In genomic region chr20:62950741-62951140, GRCh38 we compare ENCODE assay signal across 2 cellular contexts.
TF ChIP-seq lines count a peak whose summit lies in the region.

No MANE protein-coding gene starts in this region.

TF ChIP-seq in HepG2, 621 proteins besides CTCF, POLR2A, EP300 and RAD21:
- TF ChIP-seq ZC3H13 (CRISPR knock-in tag; IDR thresholded peaks at IDR 0.05): peak; percentile 44; the same call in 1 of the 2 replicates
- no peak for TF ChIP-seq ZNF552 (CRISPR knock-in tag; IDR thresholded peaks at IDR 0.05; ENCODE audit: borderline replicate concordance)
- peak; percentile 71 for TF ChIP-seq AGO2 (optimal IDR thresholded peaks at IDR 0.05; ENCODE audit: low read depth, low read length)
- TF ChIP-seq, protein P1, sequence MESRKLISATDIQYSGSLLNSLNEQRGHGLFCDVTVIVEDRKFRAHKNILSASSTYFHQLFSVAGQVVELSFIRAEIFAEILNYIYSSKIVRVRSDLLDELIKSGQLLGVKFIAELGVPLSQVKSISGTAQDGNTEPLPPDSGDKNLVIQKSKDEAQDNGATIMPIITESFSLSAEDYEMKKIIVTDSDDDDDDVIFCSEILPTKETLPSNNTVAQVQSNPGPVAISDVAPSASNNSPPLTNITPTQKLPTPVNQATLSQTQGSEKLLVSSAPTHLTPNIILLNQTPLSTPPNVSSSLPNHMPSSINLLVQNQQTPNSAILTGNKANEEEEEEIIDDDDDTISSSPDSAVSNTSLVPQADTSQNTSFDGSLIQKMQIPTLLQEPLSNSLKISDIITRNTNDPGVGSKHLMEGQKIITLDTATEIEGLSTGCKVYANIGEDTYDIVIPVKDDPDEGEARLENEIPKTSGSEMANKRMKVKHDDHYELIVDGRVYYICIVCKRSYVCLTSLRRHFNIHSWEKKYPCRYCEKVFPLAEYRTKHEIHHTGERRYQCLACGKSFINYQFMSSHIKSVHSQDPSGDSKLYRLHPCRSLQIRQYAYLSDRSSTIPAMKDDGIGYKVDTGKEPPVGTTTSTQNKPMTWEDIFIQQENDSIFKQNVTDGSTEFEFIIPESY (CRISPR knock-in tag; IDR thresholded peaks at IDR 0.05): no peak
- TF ChIP-seq MYC (CRISPR knock-in tag; IDR thresholded peaks at IDR 0.05; ENCODE audit: borderline replicate concordance): 0 out of 2 replicates have a peak, but pooled peaks have one; percentile 21
- TF ChIP-seq, protein P2, sequence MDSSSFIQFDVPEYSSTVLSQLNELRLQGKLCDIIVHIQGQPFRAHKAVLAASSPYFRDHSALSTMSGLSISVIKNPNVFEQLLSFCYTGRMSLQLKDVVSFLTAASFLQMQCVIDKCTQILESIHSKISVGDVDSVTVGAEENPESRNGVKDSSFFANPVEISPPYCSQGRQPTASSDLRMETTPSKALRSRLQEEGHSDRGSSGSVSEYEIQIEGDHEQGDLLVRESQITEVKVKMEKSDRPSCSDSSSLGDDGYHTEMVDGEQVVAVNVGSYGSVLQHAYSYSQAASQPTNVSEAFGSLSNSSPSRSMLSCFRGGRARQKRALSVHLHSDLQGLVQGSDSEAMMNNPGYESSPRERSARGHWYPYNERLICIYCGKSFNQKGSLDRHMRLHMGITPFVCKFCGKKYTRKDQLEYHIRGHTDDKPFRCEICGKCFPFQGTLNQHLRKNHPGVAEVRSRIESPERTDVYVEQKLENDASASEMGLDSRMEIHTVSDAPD (CRISPR knock-in tag; IDR thresholded peaks at IDR 0.05): 0 out of 2 replicates have a peak, but pooled peaks have one; percentile 34
- peak; percentile 58; the same call in 1 of the 2 replicates for TF ChIP-seq ZNF253 (CRISPR knock-in tag; IDR thresholded peaks at IDR 0.05; ENCODE audit: borderline replicate concordance)
- no peak for TF ChIP-seq EZH2 (conservative IDR thresholded peaks at IDR 0.05; ENCODE audit: low read depth, low read length)
- 0 out of 2 replicates have a peak, but pooled peaks have one; percentile 13 for TF ChIP-seq RBFOX2 (IDR thresholded peaks at IDR 0.05; ENCODE audit: low read depth, low read length)

TF ChIP-seq in WTC11, 78 proteins besides CTCF, POLR2A, EP300 and RAD21:
- no peak for TF ChIP-seq ZNF219 (CRISPR knock-in tag; IDR thresholded peaks at IDR 0.05; ENCODE audit: borderline replicate concordance)
- TF ChIP-seq MXD4 (CRISPR knock-in tag; IDR thresholded peaks at IDR 0.05; ENCODE audit: borderline replicate concordance): no peak
- TF ChIP-seq, protein P3, sequence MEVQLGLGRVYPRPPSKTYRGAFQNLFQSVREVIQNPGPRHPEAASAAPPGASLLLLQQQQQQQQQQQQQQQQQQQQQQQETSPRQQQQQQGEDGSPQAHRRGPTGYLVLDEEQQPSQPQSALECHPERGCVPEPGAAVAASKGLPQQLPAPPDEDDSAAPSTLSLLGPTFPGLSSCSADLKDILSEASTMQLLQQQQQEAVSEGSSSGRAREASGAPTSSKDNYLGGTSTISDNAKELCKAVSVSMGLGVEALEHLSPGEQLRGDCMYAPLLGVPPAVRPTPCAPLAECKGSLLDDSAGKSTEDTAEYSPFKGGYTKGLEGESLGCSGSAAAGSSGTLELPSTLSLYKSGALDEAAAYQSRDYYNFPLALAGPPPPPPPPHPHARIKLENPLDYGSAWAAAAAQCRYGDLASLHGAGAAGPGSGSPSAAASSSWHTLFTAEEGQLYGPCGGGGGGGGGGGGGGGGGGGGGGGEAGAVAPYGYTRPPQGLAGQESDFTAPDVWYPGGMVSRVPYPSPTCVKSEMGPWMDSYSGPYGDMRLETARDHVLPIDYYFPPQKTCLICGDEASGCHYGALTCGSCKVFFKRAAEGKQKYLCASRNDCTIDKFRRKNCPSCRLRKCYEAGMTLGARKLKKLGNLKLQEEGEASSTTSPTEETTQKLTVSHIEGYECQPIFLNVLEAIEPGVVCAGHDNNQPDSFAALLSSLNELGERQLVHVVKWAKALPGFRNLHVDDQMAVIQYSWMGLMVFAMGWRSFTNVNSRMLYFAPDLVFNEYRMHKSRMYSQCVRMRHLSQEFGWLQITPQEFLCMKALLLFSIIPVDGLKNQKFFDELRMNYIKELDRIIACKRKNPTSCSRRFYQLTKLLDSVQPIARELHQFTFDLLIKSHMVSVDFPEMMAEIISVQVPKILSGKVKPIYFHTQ (CRISPR knock-in tag; IDR thresholded peaks at IDR 0.05): no peak
- TF ChIP-seq RELA (CRISPR knock-in tag; IDR thresholded peaks at IDR 0.05; ENCODE audit: borderline replicate concordance): no peak
- no peak for TF ChIP-seq TCF7 (CRISPR knock-in tag; IDR thresholded peaks at IDR 0.05; ENCODE audit: low read depth)
- TF ChIP-seq MYBL2 (CRISPR knock-in tag; IDR thresholded peaks at IDR 0.05): no peak
- TF ChIP-seq ESRRA (CRISPR knock-in tag; IDR thresholded peaks at IDR 0.05; ENCODE audit: borderline replicate concordance): no peak
- no peak for TF ChIP-seq ELF4 (CRISPR knock-in tag; IDR thresholded peaks at IDR 0.05; ENCODE audit: low read depth)
- no peak for TF ChIP-seq ZBTB21 (CRISPR knock-in tag; IDR thresholded peaks at IDR 0.05; ENCODE audit: borderline replicate concordance)
- no peak for TF ChIP-seq HMGXB4 (CRISPR knock-in tag; IDR thresholded peaks at IDR 0.05)
